ENCODE assay signal across 1 cellular context in genomic region chr11:112280268-112281126, GRCh38.
A peak's percentile ranks its signal among the peaks of the same experiment; 100 is the strongest.
TF ChIP-seq lines count a peak whose summit lies in the region.

No MANE protein-coding gene starts in this region.

TF ChIP-seq in K562, 482 proteins besides CTCF, POLR2A, EP300 and RAD21 (continued from another document):
- TF ChIP-seq TRIM25 (IDR thresholded peaks at IDR 0.05; ENCODE audit: borderline replicate concordance) (no peak), DEAF1 (CRISPR knock-in tag; IDR thresholded peaks at IDR 0.05) (peak; percentile 53; the same call in 1 of the 2 replicates), CC2D1A (IDR thresholded peaks at IDR 0.05) (peak; percentile 36; the same call in 1 of the 2 replicates), BDP1 (IDR thresholded peaks at IDR 0.05; ENCODE audit: insufficient read depth, insufficient read length) (no peak), ZNF121 (CRISPR knock-in tag; conservative IDR thresholded peaks at IDR 0.05) (no peak), GTF2E2 (tag; IDR thresholded peaks at IDR 0.05) (no peak), CBX5 (IDR thresholded peaks at IDR 0.05; ENCODE audit: borderline replicate concordance, low read depth) (no peak), TARDBP (IDR thresholded peaks at IDR 0.05) (no peak), SMC3 (conservative IDR thresholded peaks at IDR 0.05; ENCODE audit: insufficient read depth, low read depth, low read length) (peak; percentile 80), RB1 (IDR thresholded peaks at IDR 0.05; ENCODE audit: low read depth) (peak; percentile 24; the same call in 1 of the 2 replicates), ZNF384 (IDR thresholded peaks at IDR 0.05; ENCODE audit: low read depth, low read length) (peak; percentile 95), ARID1B (IDR thresholded peaks at IDR 0.05) (no peak), ZNF239 (CRISPR knock-in tag; IDR thresholded peaks at IDR 0.05) (no peak), GABPB1 (CRISPR knock-in tag; IDR thresholded peaks at IDR 0.05) (no peak), KDM1A (IDR thresholded peaks at IDR 0.05) (0 out of 4 replicates have a peak, but pooled peaks of 1 of the 2 experiments have one; percentile 12), STAG1 (CRISPR knock-in tag; IDR thresholded peaks at IDR 0.05; ENCODE audit: borderline replicate concordance) (peak; percentile 65; the same call in 1 of the 2 replicates), RBM14 (IDR thresholded peaks at IDR 0.05; ENCODE audit: borderline replicate concordance, insufficient read depth, low read depth, low read length) (no peak), RCOR1 (IDR thresholded peaks at IDR 0.05; ENCODE audit: borderline replicate concordance in 1 of 2, low read depth in 2 of 2, low read length in 2 of 2) (peak in 1 of 2 experiments; percentile 52; a peak in 2 of 4 replicates), ZNF263 (CRISPR knock-in tag; IDR thresholded peaks at IDR 0.05; ENCODE audit: borderline replicate concordance) (peak; percentile 77; the same call in 1 of the 2 replicates), KAT8 (IDR thresholded peaks at IDR 0.05; ENCODE audit: low read depth) (no peak), BHLHE40 (IDR thresholded peaks at IDR 0.05; ENCODE audit: low read length) (0 out of 2 replicates have a peak, but pooled peaks have one; percentile 26), MYC (IDR thresholded peaks at IDR 0.05; ENCODE audit: low read depth, low read length) (0 out of 2 replicates have a peak, but pooled peaks have one; percentile 8), MYC (CRISPR knock-in tag; IDR thresholded peaks at IDR 0.05; ENCODE audit: borderline replicate concordance, low read depth) (no peak), ZNF76 (CRISPR knock-in tag; IDR thresholded peaks at IDR 0.05; ENCODE audit: borderline replicate concordance) (no peak), TFAP4 (CRISPR knock-in tag; IDR thresholded peaks at IDR 0.05; ENCODE audit: borderline replicate concordance) (peak; percentile 72), GTF2A2 (tag; IDR thresholded peaks at IDR 0.05) (no peak), ZBTB8A (IDR thresholded peaks at IDR 0.05; ENCODE audit: partially characterized antibody) (no peak), TFAM (CRISPR knock-in tag; conservative IDR thresholded peaks at IDR 0.05) (no peak), RNF2 (IDR thresholded peaks at IDR 0.05) (no peak), NFE2L1 (tag; IDR thresholded peaks at IDR 0.05; ENCODE audit: borderline replicate concordance, low read depth) (no peak), CTBP1 (IDR thresholded peaks at IDR 0.05; ENCODE audit: borderline replicate concordance) (peak; percentile 53; the same call in 1 of the 2 replicates), MAZ (CRISPR knock-in tag; conservative IDR thresholded peaks at IDR 0.05 in 1 of 2, IDR thresholded peaks at IDR 0.05 in 1 of 2) (peak in 1 of 2 experiments; percentile 41; a peak in 1 of 4 replicates), ZNF124 (CRISPR knock-in tag; IDR thresholded peaks at IDR 0.05) (no peak), ARID2 (IDR thresholded peaks at IDR 0.05) (0 out of 2 replicates have a peak, but pooled peaks have one; percentile 11)
- TF ChIP-seq, protein P1, sequence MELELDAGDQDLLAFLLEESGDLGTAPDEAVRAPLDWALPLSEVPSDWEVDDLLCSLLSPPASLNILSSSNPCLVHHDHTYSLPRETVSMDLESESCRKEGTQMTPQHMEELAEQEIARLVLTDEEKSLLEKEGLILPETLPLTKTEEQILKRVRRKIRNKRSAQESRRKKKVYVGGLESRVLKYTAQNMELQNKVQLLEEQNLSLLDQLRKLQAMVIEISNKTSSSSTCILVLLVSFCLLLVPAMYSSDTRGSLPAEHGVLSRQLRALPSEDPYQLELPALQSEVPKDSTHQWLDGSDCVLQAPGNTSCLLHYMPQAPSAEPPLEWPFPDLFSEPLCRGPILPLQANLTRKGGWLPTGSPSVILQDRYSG (tag; conservative IDR thresholded peaks at IDR 0.05; ENCODE audit: low read depth): no peak
TF ChIP-seq in K562: peak in this region for 17.
